ENCODE assay signal across 1 cellular context in the genomic region with DNA sequence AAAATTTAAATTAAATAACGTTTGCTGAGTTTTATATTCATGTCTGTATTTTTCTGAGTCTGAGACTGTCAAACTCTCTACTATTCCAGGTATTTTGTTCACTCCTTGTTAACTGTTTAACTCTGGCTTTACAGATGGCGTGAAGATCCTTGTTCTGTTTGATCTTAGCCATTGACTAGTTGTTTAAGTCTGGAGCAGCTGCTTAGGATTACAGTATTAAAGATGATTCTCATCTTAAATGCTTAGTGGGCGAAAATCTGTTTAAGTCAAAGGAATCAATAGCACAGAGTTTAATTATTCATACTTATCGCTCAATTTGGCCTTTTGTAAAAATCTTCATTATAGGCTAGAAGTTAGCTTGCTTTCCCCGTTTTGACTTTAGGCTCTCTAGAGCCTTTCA.
TF ChIP-seq lines count a peak whose summit lies in the region.

No MANE protein-coding gene starts in this region.

TF ChIP-seq in HepG2, 621 proteins besides CTCF, POLR2A, EP300 and RAD21 (continued from another document):
- no peak for TF ChIP-seq MXI1 (IDR thresholded peaks at IDR 0.05; ENCODE audit: borderline replicate concordance, low read depth, low read length)
TF ChIP-seq in HepG2: peak in this region for 2.
